In the genomic region with DNA sequence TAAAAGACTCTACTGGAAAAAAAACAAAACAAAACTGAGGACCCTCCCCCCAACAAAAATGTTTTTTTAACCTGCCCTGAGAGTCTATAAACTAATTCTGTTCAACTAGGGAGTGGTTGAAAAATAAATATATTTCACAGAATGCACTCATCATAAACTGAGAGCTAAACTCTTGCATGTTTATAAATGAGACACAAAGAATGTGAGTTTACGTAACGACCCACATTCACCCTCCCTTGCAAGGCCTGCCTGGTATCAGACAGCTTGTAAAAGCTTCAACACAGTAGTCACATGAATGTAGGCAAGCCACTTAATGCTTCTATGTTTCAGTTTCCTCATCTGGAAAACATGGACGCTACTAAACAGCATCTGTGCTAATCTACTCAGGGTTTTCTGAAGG, we compare ENCODE assay signal across 1 cellular context.
TF ChIP-seq lines count a peak whose summit lies in the region.

No MANE protein-coding gene starts in this region.

TF ChIP-seq in HepG2, 621 proteins besides CTCF, POLR2A, EP300 and RAD21 (continued from another document):
- TF ChIP-seq ZBTB26 (CRISPR knock-in tag; IDR thresholded peaks at IDR 0.05; ENCODE audit: borderline replicate concordance) (no peak), ZBTB20 (CRISPR knock-in tag; IDR thresholded peaks at IDR 0.05; ENCODE audit: borderline replicate concordance, low read depth) (no peak), ATF7 (IDR thresholded peaks at IDR 0.05) (no peak), ATF7 (CRISPR knock-in tag; IDR thresholded peaks at IDR 0.05) (no peak), GPBP1L1 (CRISPR knock-in tag; IDR thresholded peaks at IDR 0.05) (no peak)
- TF ChIP-seq, protein P1, sequence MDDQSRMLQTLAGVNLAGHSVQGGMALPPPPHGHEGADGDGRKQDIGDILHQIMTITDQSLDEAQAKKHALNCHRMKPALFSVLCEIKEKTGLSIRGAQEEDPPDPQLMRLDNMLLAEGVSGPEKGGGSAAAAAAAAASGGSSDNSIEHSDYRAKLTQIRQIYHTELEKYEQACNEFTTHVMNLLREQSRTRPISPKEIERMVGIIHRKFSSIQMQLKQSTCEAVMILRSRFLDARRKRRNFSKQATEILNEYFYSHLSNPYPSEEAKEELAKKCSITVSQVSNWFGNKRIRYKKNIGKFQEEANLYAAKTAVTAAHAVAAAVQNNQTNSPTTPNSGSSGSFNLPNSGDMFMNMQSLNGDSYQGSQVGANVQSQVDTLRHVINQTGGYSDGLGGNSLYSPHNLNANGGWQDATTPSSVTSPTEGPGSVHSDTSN (CRISPR knock-in tag; IDR thresholded peaks at IDR 0.05; ENCODE audit: borderline replicate concordance) = no peak
